21 cellular contexts compared by ENCODE assay signal in genomic region chr7:564176-564890, GRCh38. TPM values are rescaled to one million over a fixed set of nuclear protein-coding genes. Genes with fewer than 3 reads are reported as not detected.
DNase-seq lines count a peak whose midpoint lies in the region; ATAC-seq and TF ChIP-seq lines count a peak whose summit lies in the region.
"Had no signal": no experiment of that assay in that cellular context is flagged by ENCODE, and none has a peak within 500 bp of the region (broad histone marks: within the 10 kb centered on the region; RNA-seq: fewer than 3 reads in every experiment).

No MANE protein-coding gene starts in this region.

- H3K36me3 ChIP-seq in left ventricle myocardium inferior (no peaks in the 10 kb centered on the region), aorta (ENCODE audit: control insufficient read depth in 1 of 2, insufficient read depth in 2 of 2, low read length in 1 of 2) (no peaks in the 10 kb centered on the region)
- H3K36me3 ChIP-seq: BLaER1 had no signal

- H3K27ac ChIP-seq in left ventricle myocardium inferior (replicated peaks) (no peak overlapping the region), aorta (ENCODE audit: low read depth in 1 of 2, low read length in 2 of 2) (no peak overlapping the region)
- H3K27ac ChIP-seq: BLaER1, GM23248 had no signal

- H3K4me1 ChIP-seq in left ventricle myocardium inferior (peaks cover 33% of the 10 kb centered on the region), aorta (ENCODE audit: control insufficient read depth in 1 of 2, insufficient read depth in 2 of 2, low read length in 2 of 2) (no peaks in the 10 kb centered on the region)

- intact Hi-C loops in left ventricle myocardium superior (cut with micrococcal nuclease) (no loop called here), left ventricle myocardium inferior (cut with micrococcal nuclease) (no loop called here), posterior vena cava (cut with DNase I) (no loop called here), aorta (cut with DNase I) (no loop called here)

- H3K27me3 ChIP-seq in left ventricle myocardium inferior (ENCODE audit: low read depth) (no peaks in the 10 kb centered on the region), aorta (ENCODE audit: control insufficient read depth in 1 of 2, insufficient read depth in 2 of 2, low read length in 1 of 2) (no peaks in the 10 kb centered on the region)
- H3K27me3 ChIP-seq: BLaER1 had no signal

- 51 to 66% methylated on average over 26 to 27 of the region's 27 CpGs for WGBS in aorta, 2 donors

- DNase-seq in left ventricle myocardium superior (no peak), left ventricle myocardium inferior (no peak), globus pallidus (ENCODE audit: low spot score) (peak; percentile 9), posterior vena cava (ENCODE audit: low spot score) (peak; percentile 91), aorta (no peak), Ammon's horn (ENCODE audit: low spot score) (no peak)
- DNase-seq in activated CD4-positive, CD25-positive, alpha-beta regulatory T cell (lab: John Stamatoyannopoulos, UW): no peak
- DNase-seq: 8988T; CD4-positive, alpha-beta T cell; GM23248; H9; HFFc6; NCI-H1105 treated with DMSO at 0.1 percent for 48 hours; NCI-H2029; NCI-H2227 treated with DMSO at 0.1 percent for 48 hours; NCI-H526 treated with DMSO at 0.1 percent for 48 hours; RPMI8226; SHP77 treated with DMSO at 0.1 percent for 48 hours had no signal

- ATAC-seq in left ventricle myocardium superior (peak; percentile 38), aorta (ENCODE audit: low FRiP score) (peak; percentile 56), GM21723 (IDR thresholded peaks at IDR 0.05; ENCODE audit: unreplicated experiment) (no peak)
- ATAC-seq: K562 had no signal

- H3K9me3 ChIP-seq in left ventricle myocardium inferior (replicated peaks): no peaks in the 10 kb centered on the region
- no peaks in the 10 kb centered on the region for H3K9me3 ChIP-seq in aorta (ENCODE audit: control insufficient read depth, low read length)
- H3K9me3 ChIP-seq: BLaER1 had no signal

- no peak for TF ChIP-seq CTCF in left ventricle myocardium inferior (IDR thresholded peaks at IDR 0.05; ENCODE audit: borderline replicate concordance)

- H3K4me3 ChIP-seq in left ventricle myocardium inferior (no peak overlapping the region), aorta (ENCODE audit: low read length in 2 of 2) (no peak overlapping the region)
- H3K4me3 ChIP-seq: BLaER1, GM23248, K562 had no signal

RNA-seq across cellular contexts. Expression of gene PDGFA, which starts 44.7 kb away (rescaled TPM):
- 32.7 TPM for total RNA-seq in left ventricle myocardium superior
- 26.0 TPM for total RNA-seq in left ventricle myocardium inferior
- total RNA-seq in posterior vena cava: 10 to 100 TPM; 54.1 to 63.1 TPM
- 100 to 1,000 TPM; 114 to 174 TPM for total RNA-seq in aorta
- polyA plus RNA-seq in aorta: 10 to 100 TPM; 28.9 to 61.1 TPM

Comparison
In these comparisons a context has a peak if more than half of its experiments do, and no peak if none do; other contexts are left out.
1. DNase-seq: peak in globus pallidus (single experiment) and posterior vena cava (single experiment); none in left ventricle myocardium superior (single experiment), left ventricle myocardium inferior (single experiment), aorta (0 of 2), activated CD4-positive, CD25-positive, alpha-beta regulatory T cell (0 of 4) and Ammon's horn (single experiment).